11 cellular contexts compared by ENCODE assay signal in the genomic region with DNA sequence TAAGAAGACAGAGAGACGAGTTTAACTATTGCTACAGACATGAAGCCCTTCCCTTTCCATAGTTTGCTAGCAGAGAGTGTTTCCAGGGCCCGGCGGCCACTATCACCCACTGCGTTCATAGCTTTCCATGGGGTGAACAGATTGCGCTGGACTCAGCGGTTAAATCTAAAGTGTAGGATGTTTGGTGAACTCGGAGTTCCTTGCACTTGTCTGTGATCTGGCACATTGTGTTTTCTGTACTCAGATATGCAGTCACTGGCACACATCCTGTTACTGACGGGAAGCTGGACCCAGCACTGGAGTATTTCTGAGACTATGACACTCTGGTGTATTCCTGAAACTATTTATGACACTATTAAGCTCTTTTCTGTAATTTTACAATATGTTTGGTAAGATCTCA. TPM values are rescaled to one million over a fixed set of nuclear protein-coding genes. Genes with fewer than 3 reads are reported as not detected.
DNase-seq lines count a peak whose midpoint lies in the region; ATAC-seq and TF ChIP-seq lines count a peak whose summit lies in the region.
"Had no signal": no experiment of that assay in that cellular context is flagged by ENCODE, and none has a peak within 500 bp of the region (broad histone marks: within the 10 kb centered on the region; RNA-seq: fewer than 3 reads in every experiment).

No MANE protein-coding gene starts in this region.

- no peak for TF ChIP-seq EP300 in suprapubic skin (IDR thresholded peaks at IDR 0.05)

- no peak for TF ChIP-seq POLR2A in suprapubic skin (IDR thresholded peaks at IDR 0.05)

- H3K27me3 ChIP-seq in suprapubic skin, result no peaks in the 10 kb centered on the region

- CTCF ChIA-PET in activated CD8-positive, alpha-beta T cell treated with anti-CD3 and anti-CD28 coated beads for 36 hours (lab: Charles Lee), result no interaction called here
- CTCF ChIA-PET in activated CD8-positive, alpha-beta T cell treated with anti-CD3 and anti-CD28 coated beads, Interleukin-2, amount 10 ng/mL, durations not matched to agents 7 days and 5 days (lab: Charles Lee), result no interaction called here

- H3K4me1 Mint-ChIP-seq in activated CD8-positive, alpha-beta T cell treated with anti-CD3 and anti-CD28 coated beads for 36 hours (ENCODE audit: low read depth), result peaks cover 94% of the 10 kb centered on the region
- peaks cover 95% of the 10 kb centered on the region for H3K4me1 Mint-ChIP-seq in activated CD8-positive, alpha-beta T cell treated with anti-CD3 and anti-CD28 coated beads, Interleukin-2, amount 10 ng/mL, durations not matched to agents 7 days and 5 days (ENCODE audit: low read depth)

- no peak for TF ChIP-seq CTCF in activated CD8-positive, alpha-beta T cell treated with anti-CD3 and anti-CD28 coated beads for 36 hours (IDR thresholded peaks at IDR 0.05)
- TF ChIP-seq CTCF in suprapubic skin (IDR thresholded peaks at IDR 0.05), result no peak

- no peaks in the 10 kb centered on the region for H3K36me3 ChIP-seq in suprapubic skin

- H3K9me3 Mint-ChIP-seq in activated CD8-positive, alpha-beta T cell treated with anti-CD3 and anti-CD28 coated beads for 36 hours, result peaks cover 5% of the 10 kb centered on the region
- H3K9me3 Mint-ChIP-seq in activated CD8-positive, alpha-beta T cell treated with anti-CD3 and anti-CD28 coated beads, Interleukin-2, amount 10 ng/mL, durations not matched to agents 7 days and 5 days (ENCODE audit: insufficient read depth), result no peaks in the 10 kb centered on the region

- intact Hi-C loops in activated CD8-positive, alpha-beta T cell treated with anti-CD3 and anti-CD28 coated beads for 36 hours (cut with micrococcal nuclease), result no loop called here

- no peak for DNase-seq in activated CD8-positive, alpha-beta T cell treated with anti-CD3 and anti-CD28 coated beads for 36 hours
- DNase-seq in activated CD8-positive, alpha-beta T cell treated with anti-CD3 and anti-CD28 coated beads, Interleukin-2, amount 10 ng/mL, durations not matched to agents 7 days and 5 days, result no peak
- no peak for DNase-seq in caudate nucleus (lab: John Stamatoyannopoulos, UW)
- DNase-seq in left lobe of liver (ENCODE audit: low spot score), result no peak
- no peak for DNase-seq in suprapubic skin (ENCODE audit: low spot score in 2 of 2)
- DNase-seq: activated gamma-delta T cell; NCI-H526; stimulated activated CD4-positive, alpha-beta T cell treated with anti-CD3 and anti-CD28 coated beads, Interleukin-2, amount 100 ng/mL, for 24 hours had no signal

- peaks cover 40% of the 10 kb centered on the region for H3K36me3 Mint-ChIP-seq in activated CD8-positive, alpha-beta T cell treated with anti-CD3 and anti-CD28 coated beads for 36 hours (ENCODE audit: low read depth)
- H3K36me3 Mint-ChIP-seq in activated CD8-positive, alpha-beta T cell treated with anti-CD3 and anti-CD28 coated beads, Interleukin-2, amount 10 ng/mL, durations not matched to agents 7 days and 5 days (ENCODE audit: low read depth), result peaks cover 60% of the 10 kb centered on the region

- 66% methylated on average over 8 of the region's 8 CpGs for WGBS in suprapubic skin

- no peak overlapping the region for H3K4me3 ChIP-seq in suprapubic skin

- H3K9me3 ChIP-seq in suprapubic skin, result no peaks in the 10 kb centered on the region

- peaks cover 84% of the 10 kb centered on the region for H3K4me1 ChIP-seq in suprapubic skin

- POLR2A ChIA-PET in activated CD8-positive, alpha-beta T cell treated with anti-CD3 and anti-CD28 coated beads for 36 hours (lab: Charles Lee), result no interaction called here
- POLR2A ChIA-PET in activated CD8-positive, alpha-beta T cell treated with anti-CD3 and anti-CD28 coated beads, Interleukin-2, amount 10 ng/mL, durations not matched to agents 7 days and 5 days (lab: Charles Lee), result no interaction called here

- H3K27me3 Mint-ChIP-seq in activated CD8-positive, alpha-beta T cell treated with anti-CD3 and anti-CD28 coated beads for 36 hours, result no peaks in the 10 kb centered on the region
- no peaks in the 10 kb centered on the region for H3K27me3 Mint-ChIP-seq in activated CD8-positive, alpha-beta T cell treated with anti-CD3 and anti-CD28 coated beads, Interleukin-2, amount 10 ng/mL, durations not matched to agents 7 days and 5 days (ENCODE audit: low read depth)

- H3K27ac Mint-ChIP-seq in activated CD8-positive, alpha-beta T cell treated with anti-CD3 and anti-CD28 coated beads for 36 hours, result peak overlapping the region; percentile 82
- no peak overlapping the region for H3K27ac Mint-ChIP-seq in activated CD8-positive, alpha-beta T cell treated with anti-CD3 and anti-CD28 coated beads, Interleukin-2, amount 10 ng/mL, durations not matched to agents 7 days and 5 days

- H3K4me3 Mint-ChIP-seq in activated CD8-positive, alpha-beta T cell treated with anti-CD3 and anti-CD28 coated beads for 36 hours, result no peak overlapping the region
- no peak overlapping the region for H3K4me3 Mint-ChIP-seq in activated CD8-positive, alpha-beta T cell treated with anti-CD3 and anti-CD28 coated beads, Interleukin-2, amount 10 ng/mL, durations not matched to agents 7 days and 5 days

- ATAC-seq in activated CD8-positive, alpha-beta T cell treated with anti-CD3 and anti-CD28 coated beads for 36 hours, result no peak
- no peak for ATAC-seq in activated CD8-positive, alpha-beta T cell treated with anti-CD3 and anti-CD28 coated beads, Interleukin-2, amount 10 ng/mL, durations not matched to agents 7 days and 5 days
- ATAC-seq in left lobe of liver (peak; percentile 78), GM18498 (IDR thresholded peaks at IDR 0.05; ENCODE audit: unreplicated experiment) (no peak), GM21360 (IDR thresholded peaks at IDR 0.05; ENCODE audit: unreplicated experiment) (no peak), HG02885 (IDR thresholded peaks at IDR 0.05; ENCODE audit: poor library complexity, unreplicated experiment) (no peak)

- H3K27ac ChIP-seq in caudate nucleus (ENCODE audit: low read depth, low read length), result peak overlapping the region; percentile 8
- H3K27ac ChIP-seq in suprapubic skin, result peak overlapping the region; percentile 87

RNA-seq across cellular contexts. Expression of a gene that starts 13.9 kb away (rescaled TPM):
- 100 to 1,000 TPM; 121 to 123 TPM for total RNA-seq in activated CD8-positive, alpha-beta T cell treated with anti-CD3 and anti-CD28 coated beads for 36 hours
- 100 to 1,000 TPM; 208 to 219 TPM for total RNA-seq in activated CD8-positive, alpha-beta T cell treated with anti-CD3 and anti-CD28 coated beads, Interleukin-2, amount 10 ng/mL, durations not matched to agents 7 days and 5 days
- total RNA-seq in left lobe of liver (152 TPM), suprapubic skin (100 to 1,000 TPM; 162 to 192 (median 179) TPM)

RNA-seq across cellular contexts. Expression of a gene that starts 46.8 kb away (rescaled TPM):
- not detected for total RNA-seq in activated CD8-positive, alpha-beta T cell treated with anti-CD3 and anti-CD28 coated beads for 36 hours
- total RNA-seq in activated CD8-positive, alpha-beta T cell treated with anti-CD3 and anti-CD28 coated beads, Interleukin-2, amount 10 ng/mL, durations not matched to agents 7 days and 5 days, result not detected
- total RNA-seq in left lobe of liver (not detected), suprapubic skin (10 to 100 TPM; 17.7 to 75.4 (median 38.7) TPM)

Comparison
In these comparisons a context has a peak if more than half of its experiments do, and no peak if none do; other contexts are left out.
1. RNA of a gene that starts 46.8 kb away (total RNA-seq): 17.7 to 75.4 TPM in suprapubic skin; not detected in left lobe of liver (single experiment), not detected in activated CD8-positive, alpha-beta T cell treated with anti-CD3 and anti-CD28 coated beads, Interleukin-2, amount 10 ng/mL, durations not matched to agents 7 days and 5 days and not detected in activated CD8-positive, alpha-beta T cell treated with anti-CD3 and anti-CD28 coated beads for 36 hours; every median in the first group is over 10 times any median in the second.